Comparison of ENCODE assay signal across 1 cellular context in the genomic region with DNA sequence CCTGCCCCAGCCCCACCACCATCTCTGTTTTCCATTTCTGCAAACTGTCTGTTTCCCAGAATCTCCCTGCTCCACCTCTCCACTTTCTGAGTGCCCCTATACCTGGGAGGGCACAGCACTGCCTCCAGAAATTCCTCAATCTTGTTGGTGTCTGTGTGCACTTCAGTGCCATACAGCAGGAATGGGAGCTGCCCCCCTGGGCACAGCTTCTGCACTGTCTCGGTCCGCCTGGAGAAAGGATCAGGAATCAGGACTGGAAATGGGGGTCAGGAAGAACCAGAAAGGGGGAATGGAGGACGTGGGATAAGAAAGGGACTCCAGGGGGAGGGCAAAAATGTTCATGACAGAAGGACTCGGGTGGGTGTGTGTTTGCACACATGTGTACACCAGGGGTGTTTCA.
TF ChIP-seq lines count a peak whose summit lies in the region.

No MANE protein-coding gene starts in this region.

TF ChIP-seq in endothelial cell of umbilical vein, 7 proteins besides CTCF, POLR2A, EP300 and RAD21:
- TF ChIP-seq POLR2AphosphoS5 (IDR thresholded peaks at IDR 0.05; ENCODE audit: insufficient read depth, low read depth, low read length), result no peak
- TF ChIP-seq, protein P1, sequence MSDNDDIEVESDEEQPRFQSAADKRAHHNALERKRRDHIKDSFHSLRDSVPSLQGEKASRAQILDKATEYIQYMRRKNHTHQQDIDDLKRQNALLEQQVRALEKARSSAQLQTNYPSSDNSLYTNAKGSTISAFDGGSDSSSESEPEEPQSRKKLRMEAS (IDR thresholded peaks at IDR 0.05; ENCODE audit: insufficient read depth, insufficient read length), result no peak
- no peak for TF ChIP-seq MYC (IDR thresholded peaks at IDR 0.05; ENCODE audit: low read depth, low read length)
- no peak for TF ChIP-seq GATA2 (IDR thresholded peaks at IDR 0.05; ENCODE audit: insufficient read depth, insufficient read length, low read depth, low read length)
- TF ChIP-seq EZH2 (IDR thresholded peaks at IDR 0.05; ENCODE audit: borderline replicate concordance, low read depth, low read length, severe bottlenecking), result no peak
- TF ChIP-seq FOS (IDR thresholded peaks at IDR 0.05; ENCODE audit: borderline replicate concordance, insufficient read depth, low read length), result no peak
